In the genomic region with DNA sequence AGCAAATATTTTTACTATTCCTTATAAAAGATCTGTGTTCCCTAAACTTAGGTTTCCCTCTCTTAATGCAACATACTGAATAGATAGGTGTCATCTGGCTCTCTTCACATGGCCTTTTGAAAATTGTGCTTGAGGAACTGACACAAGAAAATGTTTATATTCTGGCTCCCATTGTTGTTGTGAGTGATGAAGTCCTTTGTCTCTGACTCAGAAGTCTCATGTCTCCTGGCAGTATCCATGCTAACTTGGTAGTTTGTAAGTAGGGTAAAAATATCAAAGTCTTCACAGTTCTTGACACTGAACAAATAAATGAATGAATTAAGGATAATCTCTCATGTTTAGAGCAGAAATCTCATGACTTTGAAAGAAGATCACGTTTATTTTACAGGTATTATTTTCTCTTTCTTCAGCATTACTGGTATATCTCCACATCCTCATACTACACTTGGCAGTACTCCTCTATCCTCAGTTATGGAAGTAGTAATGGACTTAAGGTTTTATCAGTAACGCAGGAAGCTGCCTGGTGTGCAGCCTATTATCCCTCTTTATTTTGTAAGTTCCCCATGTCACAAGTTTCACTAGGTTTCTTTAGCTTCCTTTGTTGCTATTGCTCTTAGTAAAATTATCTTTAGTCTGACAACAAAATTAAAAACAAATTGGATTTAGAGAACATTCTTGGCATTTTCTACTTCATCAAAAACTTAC, we compare ENCODE assay signal across 25 cellular contexts. TPM values are rescaled to one million over a fixed set of nuclear protein-coding genes. Genes with fewer than 3 reads are reported as not detected.
"Had no signal": no experiment of that assay in that cellular context is flagged by ENCODE, and none has a peak within 500 bp of the region (broad histone marks: within the 10 kb centered on the region; RNA-seq: fewer than 3 reads in every experiment).

No MANE protein-coding gene starts in this region.

- ATAC-seq: activated CD4-positive, CD25-positive, alpha-beta regulatory T cell treated with anti-CD3 and anti-CD28 coated beads, Interleukin-2, amount 50 U/mL, for 24 hours; activated CD8-positive, alpha-beta T cell treated with anti-CD3 and anti-CD28 coated beads, Interleukin-2, amount 10 ng/mL, durations not matched to agents 7 days and 5 days; activated naive CD8-positive, alpha-beta T cell treated with anti-CD3 and anti-CD28 coated beads, Interleukin-2, amount 50 U/mL, for 24 hours; activated T-cell treated with anti-CD3 and anti-CD28 coated beads, Interleukin-2, amount 50 U/mL, for 4 hours; effector memory CD8-positive, alpha-beta T cell had no signal

- H3K27ac Mint-ChIP-seq: activated CD4-positive, alpha-beta T cell treated with anti-CD3 and anti-CD28 coated beads, Interleukin-2, amount 10 ng/mL, durations not matched to agents 7 days and 5 days; activated CD8-positive, alpha-beta T cell treated with anti-CD3 and anti-CD28 coated beads, Interleukin-2, amount 10 ng/mL, durations not matched to agents 7 days and 5 days; activated naive CD4-positive, alpha-beta T cell treated with anti-CD3 and anti-CD28 coated beads, Interleukin-2, amount 10 ng/mL, durations not matched to agents 7 days and 5 days; activated naive CD8-positive, alpha-beta T cell treated with anti-CD3 and anti-CD28 coated beads, Interleukin-2, amount 50 U/mL, for 24 hours; effector memory CD8-positive, alpha-beta T cell; progenitor cell of endocrine pancreas had no signal

- DNase-seq: activated CD4-positive, alpha-beta T cell treated with anti-CD3 and anti-CD28 coated beads, Interleukin-2, amount 10 ng/mL, durations not matched to agents 7 days and 5 days; activated CD8-positive, alpha-beta T cell treated with anti-CD3 and anti-CD28 coated beads, Interleukin-2, amount 10 ng/mL, durations not matched to agents 7 days and 5 days; activated naive CD4-positive, alpha-beta T cell treated with anti-CD3 and anti-CD28 coated beads, Interleukin-2, amount 10 ng/mL, durations not matched to agents 7 days and 5 days; activated naive CD8-positive, alpha-beta T cell treated with anti-CD3 and anti-CD28 coated beads, Interleukin-2, amount 50 U/mL, for 24 hours; activated T-cell treated with anti-CD3 and anti-CD28 coated beads, Interleukin-2, amount 50 U/mL, for 4 hours; aorta; dermis blood vessel endothelial cell; effector memory CD8-positive, alpha-beta T cell; foreskin melanocyte; glutamatergic neuron; hypothalamus; islet precursor cell; occipital lobe; stimulated activated CD4-positive, alpha-beta T cell treated with anti-CD3 and anti-CD28 coated beads, Interleukin-12 subunit alpha, Interleukin-12 subunit beta, amount 100 ng/mL, for 4 hours; stimulated activated CD4-positive, alpha-beta T cell treated with anti-CD3 and anti-CD28 coated beads, Interleukin-1b, Interleukin-23, amount 100 ng/mL, for 48 hours; stimulated activated CD8-positive, alpha-beta memory T cell treated with anti-CD3 and anti-CD28 coated beads, Interleukin-4, amount 100 ng/mL, for 48 hours; stimulated activated naive CD4-positive, alpha-beta T cell; T-helper 1 cell; T1000; thyroid gland had no signal

- H3K4me3 Mint-ChIP-seq: activated CD4-positive, alpha-beta T cell treated with anti-CD3 and anti-CD28 coated beads, Interleukin-2, amount 10 ng/mL, durations not matched to agents 7 days and 5 days; activated CD8-positive, alpha-beta T cell treated with anti-CD3 and anti-CD28 coated beads, Interleukin-2, amount 10 ng/mL, durations not matched to agents 7 days and 5 days; activated naive CD4-positive, alpha-beta T cell treated with anti-CD3 and anti-CD28 coated beads, Interleukin-2, amount 10 ng/mL, durations not matched to agents 7 days and 5 days; activated naive CD8-positive, alpha-beta T cell treated with anti-CD3 and anti-CD28 coated beads, Interleukin-2, amount 50 U/mL, for 24 hours; activated T-cell treated with anti-CD3 and anti-CD28 coated beads, Interleukin-2, amount 50 U/mL, for 4 hours; effector memory CD8-positive, alpha-beta T cell had no signal

- H3K27me3 ChIP-seq: thyroid gland had no signal

- H3K4me1 ChIP-seq: thyroid gland had no signal

- H3K4me3 ChIP-seq: lung, thyroid gland had no signal

- H3K9me3 Mint-ChIP-seq: activated CD4-positive, alpha-beta T cell treated with anti-CD3 and anti-CD28 coated beads, Interleukin-2, amount 10 ng/mL, durations not matched to agents 7 days and 5 days had no signal

- H3K4me1 Mint-ChIP-seq: activated CD4-positive, alpha-beta T cell treated with anti-CD3 and anti-CD28 coated beads, Interleukin-2, amount 10 ng/mL, durations not matched to agents 7 days and 5 days; activated naive CD4-positive, alpha-beta T cell treated with anti-CD3 and anti-CD28 coated beads, Interleukin-2, amount 10 ng/mL, durations not matched to agents 7 days and 5 days; activated naive CD8-positive, alpha-beta T cell treated with anti-CD3 and anti-CD28 coated beads, Interleukin-2, amount 50 U/mL, for 24 hours had no signal

- H3K9me3 ChIP-seq: thyroid gland had no signal

- H3K27ac ChIP-seq: thyroid gland had no signal

- H3K36me3 ChIP-seq: thyroid gland had no signal

- H3K27me3 Mint-ChIP-seq: activated CD4-positive, alpha-beta T cell treated with anti-CD3 and anti-CD28 coated beads, Interleukin-2, amount 10 ng/mL, durations not matched to agents 7 days and 5 days; activated naive CD4-positive, alpha-beta T cell treated with anti-CD3 and anti-CD28 coated beads, Interleukin-2, amount 10 ng/mL, durations not matched to agents 7 days and 5 days; activated naive CD8-positive, alpha-beta T cell treated with anti-CD3 and anti-CD28 coated beads, Interleukin-2, amount 50 U/mL, for 24 hours; effector memory CD8-positive, alpha-beta T cell; progenitor cell of endocrine pancreas had no signal

- H3K36me3 Mint-ChIP-seq: activated naive CD4-positive, alpha-beta T cell treated with anti-CD3 and anti-CD28 coated beads, Interleukin-2, amount 10 ng/mL, durations not matched to agents 7 days and 5 days had no signal

RNA-seq across cellular contexts. Expression of a gene that starts 14.2 kb away (rescaled TPM):
- total RNA-seq: activated CD4-positive, alpha-beta T cell treated with anti-CD3 and anti-CD28 coated beads, Interleukin-2, amount 10 ng/mL, durations not matched to agents 7 days and 5 days; activated CD8-positive, alpha-beta T cell treated with anti-CD3 and anti-CD28 coated beads, Interleukin-2, amount 10 ng/mL, durations not matched to agents 7 days and 5 days; activated T-cell treated with anti-CD3 and anti-CD28 coated beads, Interleukin-2, amount 50 U/mL, for 4 hours; mononuclear cell had no signal
- polyA plus RNA-seq: neural cell had no signal
